ENCODE assay signal across 31 cellular contexts in the genomic region with DNA sequence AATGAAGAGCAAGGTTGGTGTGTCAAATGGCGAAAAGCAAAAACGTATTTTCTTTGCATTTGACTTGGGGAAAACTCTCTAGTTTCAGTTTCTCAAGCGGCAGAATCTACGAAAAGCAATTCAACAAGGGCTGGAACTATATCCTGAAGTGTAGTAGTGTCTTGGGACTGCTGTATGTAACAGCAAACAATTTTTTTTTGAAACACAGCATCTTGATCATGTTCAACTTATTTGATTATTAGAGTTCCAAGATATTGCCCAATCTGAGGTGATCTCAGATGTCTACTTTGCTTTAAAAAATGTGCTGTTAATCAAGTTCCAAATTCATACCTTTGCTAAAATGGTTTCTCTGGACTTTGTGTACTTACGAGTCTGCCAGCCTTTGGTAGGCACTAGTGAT.
"Had no signal": no experiment of that assay in that cellular context is flagged by ENCODE, and none has a peak within 500 bp of the region (broad histone marks: within the 10 kb centered on the region; RNA-seq: fewer than 3 reads in every experiment).

No MANE protein-coding gene starts in this region.

- H3K9me3 ChIP-seq: ascending aorta, colonic mucosa, gastrocnemius medialis, pancreas, prostate gland, uterus had no signal

- H3K36me3 ChIP-seq: ascending aorta, cardiac muscle cell, colonic mucosa, gastrocnemius medialis, pancreas, prostate gland, uterus had no signal

- ATAC-seq: gastrocnemius medialis; left cardiac atrium; pancreas; stimulated activated memory B cell treated with anti-CD40 and anti-IgM and Interleukin-4, amounts not matched to agents 10 μg/mL and 1 μg/mL and 100 μg/mL, for 72 hours; stimulated activated naive CD8-positive, alpha-beta T cell treated with anti-CD3 and anti-CD28 coated beads, Interleukin-15, amount 100 ng/mL, for 72 hours; WTC11 had no signal

- FAIRE-seq: keratinocyte, pancreas had no signal

- H3K4me2 ChIP-seq: smooth muscle cell had no signal

- H3K4me1 ChIP-seq: ascending aorta, colonic mucosa, gastrocnemius medialis, pancreas, prostate gland, uterus had no signal

- H3K4me3 ChIP-seq: ascending aorta, cardiac muscle cell, colonic mucosa, gastrocnemius medialis, pancreas, prostate gland, smooth muscle cell, uterus had no signal

- H3K27ac ChIP-seq: ascending aorta, cardiac muscle cell, colonic mucosa, gastrocnemius medialis, pancreas, prostate gland, uterus had no signal

- DNase-seq: activated CD4-positive, alpha-beta memory T cell treated with anti-CD3 and anti-CD28 coated beads, Interleukin-2, amount 10 ng/mL, durations not matched to agents 7 days and 5 days; activated CD4-positive, alpha-beta T cell treated with anti-CD3 and anti-CD28 coated beads for 1 hour; activated CD4-positive, alpha-beta T cell treated with anti-CD3 and anti-CD28 coated beads, Interleukin-2, amount 10 ng/mL, durations not matched to agents 7 days and 5 days; activated CD8-positive, alpha-beta memory T cell treated with anti-CD3 and anti-CD28 coated beads, Interleukin-2, amount 50 U/mL, for 48 hours; activated gamma-delta T cell; activated naive CD4-positive, alpha-beta T cell treated with anti-CD3 and anti-CD28 coated beads, Interleukin-2, amount 10 ng/mL, durations not matched to agents 7 days and 5 days; activated naive CD8-positive, alpha-beta T cell treated with anti-CD3 and anti-CD28 coated beads, Interleukin-2, amount 10 ng/mL, durations not matched to agents 7 days and 5 days; activated T-cell treated with anti-CD3 and anti-CD28 coated beads, Interleukin-2, amount 50 U/mL, for 24 hours; cerebellar nuclear complex; colonic mucosa; effector memory CD4-positive, alpha-beta T cell; gastrocnemius medialis; hippocampal formation; left cardiac atrium; mammary epithelial cell; pancreas; retina; stimulated activated CD4-positive, alpha-beta T cell treated with anti-CD3 and anti-CD28 coated beads, Interleukin-1b, Interleukin-23, amount 100 ng/mL, for 48 hours; stimulated activated CD4-positive, alpha-beta T cell treated with anti-CD3 and anti-CD28 coated beads, Interleukin-4, amount 100 ng/mL, for 4 hours; stimulated activated CD8-positive, alpha-beta memory T cell treated with anti-CD3 and anti-CD28 coated beads, Interleukin-4, amount 100 ng/mL, for 48 hours; stimulated activated naive CD8-positive, alpha-beta T cell treated with anti-CD3 and anti-CD28 coated beads, Interleukin-15, amount 100 ng/mL, for 72 hours; substantia nigra; T1000; uterus had no signal

- H3K27me3 ChIP-seq: ascending aorta, cardiac muscle cell, colonic mucosa, gastrocnemius medialis, pancreas, uterus had no signal
